Comparison of ENCODE assay signal across 9 cellular contexts in the genomic region with DNA sequence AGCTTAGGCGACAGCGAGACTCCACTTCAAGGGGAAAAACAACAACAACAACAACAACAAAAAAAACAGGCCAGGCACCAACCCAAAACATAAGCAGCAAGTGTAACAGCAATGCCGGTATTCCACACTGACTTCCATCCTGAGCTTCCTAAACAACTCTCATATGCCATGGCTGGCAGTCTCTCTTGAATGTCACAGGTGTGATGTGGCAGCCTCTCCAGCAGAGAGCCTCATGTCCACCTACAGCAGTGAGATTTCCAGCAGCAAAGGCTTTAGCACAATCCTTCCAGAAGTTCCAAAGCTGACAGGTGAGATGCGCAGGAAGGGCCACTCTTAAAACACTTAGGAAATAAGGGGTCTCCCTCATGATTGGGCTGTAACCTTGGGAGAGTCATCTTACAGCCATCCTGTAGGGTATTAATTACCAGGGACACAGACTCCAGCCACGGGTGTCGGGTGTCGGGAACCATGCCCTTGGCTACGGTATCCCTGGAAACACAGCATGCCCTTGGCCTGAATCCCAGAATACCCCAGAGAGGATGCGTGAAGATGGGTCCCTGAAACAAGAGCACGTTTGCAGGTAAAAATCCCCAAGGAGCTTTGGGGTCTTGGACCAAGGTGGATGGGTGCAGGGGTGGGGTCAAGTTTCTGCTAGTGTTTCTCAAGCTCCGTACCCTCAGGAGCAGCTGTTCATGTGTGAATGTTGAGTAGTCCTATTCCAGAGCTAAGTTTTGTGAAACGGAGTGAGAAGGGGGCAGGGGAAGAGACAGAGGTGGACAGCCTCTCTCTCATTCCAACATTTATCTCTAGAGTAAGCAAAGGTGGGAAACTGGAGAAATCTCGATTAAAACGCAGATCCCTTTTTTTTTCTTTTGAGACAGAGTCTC. TPM values are rescaled to one million over a fixed set of nuclear protein-coding genes. Genes with fewer than 3 reads are reported as not detected.
DNase-seq lines count a peak whose midpoint lies in the region; ATAC-seq lines count a peak whose summit lies in the region.
"Had no signal": no experiment of that assay in that cellular context is flagged by ENCODE, and none has a peak within 500 bp of the region (broad histone marks: within the 10 kb centered on the region; RNA-seq: fewer than 3 reads in every experiment).

No MANE protein-coding gene starts in this region.

- H3K4me1 Mint-ChIP-seq in naive B cell: peaks cover 41 to 73% (median 51%) of the 10 kb centered on the region in 3 donors

- DNase-seq in Daoy (ENCODE audit: low read depth) (peak; percentile 62), NCI-H128 (lab: John Stamatoyannopoulos, UW; ENCODE audit: unreplicated experiment) (peak; percentile 96), adipocyte (ENCODE audit: low read depth) (peak; percentile 35), naive B cell (no peak), HPDE6-E6E7 (ENCODE audit: extremely low spot score) (no peak), posterior vena cava (ENCODE audit: low spot score) (no peak), 8988T (no peak)
- DNase-seq: esophagus squamous epithelium had no signal

- H3K36me3 ChIP-seq in adipocyte (ENCODE audit: control insufficient read depth, insufficient read depth, low read length, severe bottlenecking): no peaks in the 10 kb centered on the region
- H3K36me3 ChIP-seq: esophagus squamous epithelium had no signal

- no peaks in the 10 kb centered on the region for H3K27me3 Mint-ChIP-seq in naive B cell

- H3K4me3 Mint-ChIP-seq in naive B cell: peak overlapping the region in 1 of 8 donors; percentile 56

- intact Hi-C loops in posterior vena cava (cut with DNase I): no loop called here

- no peaks in the 10 kb centered on the region for H3K27me3 ChIP-seq in adipocyte (replicated peaks; ENCODE audit: control insufficient read depth, insufficient read depth, low read length)
- H3K27me3 ChIP-seq: esophagus squamous epithelium had no signal

- no peak for ATAC-seq in naive B cell (ENCODE audit: low read depth in 2 of 2)
- ATAC-seq in HG02938 (IDR thresholded peaks at IDR 0.05; ENCODE audit: unreplicated experiment): no peak

- H3K9me3 ChIP-seq in adipocyte (ENCODE audit: control insufficient read depth, low read length): no peaks in the 10 kb centered on the region
- H3K9me3 ChIP-seq: esophagus squamous epithelium had no signal

- H3K4me3 ChIP-seq in adipocyte (ENCODE audit: low read length): no peak overlapping the region
- H3K4me3 ChIP-seq: esophagus squamous epithelium had no signal

- no peaks in the 10 kb centered on the region for H3K36me3 Mint-ChIP-seq in naive B cell

- no peaks in the 10 kb centered on the region for H3K9me3 Mint-ChIP-seq in naive B cell

- H3K27ac Mint-ChIP-seq in naive B cell: peak overlapping the region in 4 of 6 donors; percentile 73 to 91 (median 76)

- H3K4me1 ChIP-seq in adipocyte (ENCODE audit: control insufficient read depth, insufficient read depth, low read length): no peaks in the 10 kb centered on the region

- no peak overlapping the region for H3K9ac ChIP-seq in adipocyte (ENCODE audit: low read length)

RNA-seq across cellular contexts. Expression of a gene that starts 31.4 kb away (rescaled TPM):
- total RNA-seq in Daoy (2014; rRNA removed; shearing (Covaris generic)): 37.5 and 41.7 TPM in 2 replicates
- polyA plus RNA-seq in naive B cell (ENCODE audit: low read depth in 6 of 6): 10 to 100 TPM; 11.1 to 31.9 (median 15.0) TPM
- total RNA-seq in posterior vena cava: 10 to 100 TPM; 59.8 to 77.9 TPM

Comparison
In these comparisons a context has a peak if more than half of its experiments do, and no peak if none do; other contexts are left out.
1. DNase-seq: peak in Daoy (single experiment), NCI-H128 (single experiment) and adipocyte (single experiment); none in naive B cell (single experiment), HPDE6-E6E7 (single experiment), posterior vena cava (single experiment) and 8988T (single experiment).